14 cellular contexts compared by ENCODE assay signal in the genomic region with DNA sequence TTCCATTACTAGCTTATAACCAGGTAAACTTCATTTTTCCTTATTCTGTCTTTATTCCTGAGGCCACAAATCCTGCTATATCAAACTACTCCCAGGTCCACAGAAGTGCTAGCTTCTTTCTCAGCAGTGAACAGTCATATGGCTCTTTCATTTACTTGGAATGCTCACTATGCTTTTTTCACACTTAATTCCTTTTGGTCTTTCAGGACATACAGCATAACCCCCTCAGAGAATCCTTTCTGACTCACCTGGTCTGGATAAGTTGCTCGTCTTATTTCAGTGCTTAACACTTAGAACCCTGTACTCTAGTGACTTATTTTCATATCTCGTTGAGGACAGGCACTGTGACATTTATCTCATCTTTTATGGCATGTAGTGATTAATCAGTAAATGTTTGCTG.
A peak's percentile ranks its signal among the peaks of the same experiment; 100 is the strongest.
DNase-seq lines count a peak whose midpoint lies in the region; ATAC-seq, FAIRE-seq and TF ChIP-seq lines count a peak whose summit lies in the region.
"Had no signal": no experiment of that assay in that cellular context is flagged by ENCODE, and none has a peak within 500 bp of the region (broad histone marks: within the 10 kb centered on the region; RNA-seq: fewer than 3 reads in every experiment).

No MANE protein-coding gene starts in this region.

- DNase-seq in EL = peak; percentile 29
- DNase-seq in M059J (ENCODE audit: low read depth) = peak; percentile 36
- DNase-seq in epithelial cell of prostate (ENCODE audit: low read depth, low spot score) = no peak
- DNase-seq in renal cortical epithelial cell (ENCODE audit: low read depth) = peak; percentile 21
- no peak for DNase-seq in sciatic nerve (ENCODE audit: low spot score)
- no peak for DNase-seq in caudate nucleus (lab: John Stamatoyannopoulos, UW)
- no peak for DNase-seq in GM12891 (ENCODE audit: insufficient read length, low spot score)
- DNase-seq: BE2C; CD8-positive, alpha-beta T cell; NCI-H1048; NCI-H345; NCI-H526 treated with DMSO at 0.1 percent for 48 hours; NK-92 treated with Interleukin-12 subunit alpha and Interleukin-12 subunit beta, amount 100 ng/mL, for 24 hours; OCI-M1 had no signal

- ATAC-seq in sciatic nerve = no peak
- ATAC-seq: CD8-positive, alpha-beta T cell had no signal

- FAIRE-seq in GM12891 (lab: Jason Lieb, UNC) = no peak

- peak overlapping the region; percentile 55 for H3K27ac ChIP-seq in epithelial cell of prostate
- H3K27ac ChIP-seq in caudate nucleus (ENCODE audit: low read depth, low read length) = no peak overlapping the region

- intact Hi-C loops in sciatic nerve (cut with DNase I) = no loop called here

- TF ChIP-seq POLR2A in GM12891 (IDR thresholded peaks at IDR 0.05; ENCODE audit: low read depth, low read length) = no peak

TF ChIP-seq in GM12891, 5 proteins besides CTCF, POLR2A, EP300 and RAD21:
- TF ChIP-seq TAF1 (IDR thresholded peaks at IDR 0.05; ENCODE audit: low read depth, low read length) (no peak), PAX5 (IDR thresholded peaks at IDR 0.05; ENCODE audit: insufficient read depth, low read length, severe bottlenecking) (no peak), SPI1 (IDR thresholded peaks at IDR 0.05; ENCODE audit: low read depth, low read length) (no peak), POU2F2 (IDR thresholded peaks at IDR 0.05; ENCODE audit: low read depth, low read length) (no peak), POLR2AphosphoS5 (IDR thresholded peaks at IDR 0.05; ENCODE audit: low read depth, low read length) (no peak)
TF ChIP-seq in GM12891: peak in this region for 0.

Comparison
In these comparisons a context has a peak if more than half of its experiments do, and no peak if none do; other contexts are left out.
1. DNase-seq: peak in EL (single experiment), M059J (single experiment) and renal cortical epithelial cell (single experiment); none in epithelial cell of prostate (single experiment), sciatic nerve (single experiment), caudate nucleus (0 of 61) and GM12891 (single experiment).